ENCODE assay signal across 10 cellular contexts in genomic region chr14:24172871-24173281, GRCh38. TPM values are rescaled to one million over a fixed set of nuclear protein-coding genes. Genes with fewer than 3 reads are reported as not detected.
DNase-seq lines count a peak whose midpoint lies in the region; ATAC-seq, FAIRE-seq and TF ChIP-seq lines count a peak whose summit lies in the region.
"Had no signal": no experiment of that assay in that cellular context is flagged by ENCODE, and none has a peak within 500 bp of the region (broad histone marks: within the 10 kb centered on the region; RNA-seq: fewer than 3 reads in every experiment).

No MANE protein-coding gene starts in this region.

- H3K4me3 Mint-ChIP-seq in CD4-positive, alpha-beta memory T cell: peak overlapping the region in 3 of 8 donors; percentile 10 to 36 (median 26)
- H3K4me3 Mint-ChIP-seq in central memory CD8-positive, alpha-beta T cell: peak overlapping the region; percentile 90
- peak overlapping the region; percentile 44 for H3K4me3 Mint-ChIP-seq in natural killer cell treated with Interleukin-12 subunit alpha and Interleukin-12 subunit beta and Interleukin-15 and Interleukin-18, amount 100 ng/mL, for 72 hours

- peak; percentile 20 for FAIRE-seq in GM12891 (lab: Jason Lieb, UNC)

- peak overlapping the region; percentile 29 to 77 (median 54) for H3K27ac Mint-ChIP-seq in CD4-positive, alpha-beta memory T cell
- peak overlapping the region; percentile 90 for H3K27ac Mint-ChIP-seq in central memory CD8-positive, alpha-beta T cell (ENCODE audit: low read depth)
- H3K27ac Mint-ChIP-seq in natural killer cell treated with Interleukin-12 subunit alpha and Interleukin-12 subunit beta and Interleukin-15 and Interleukin-18, amount 100 ng/mL, for 72 hours: peak overlapping the region in 1 of 2 donors; percentile 56

- H3K36me3 ChIP-seq in CD4-positive, alpha-beta memory T cell (ENCODE audit: insufficient read depth, low read length): peaks cover 11% of the 10 kb centered on the region
- H3K36me3 ChIP-seq in effector memory CD4-positive, alpha-beta T cell (ENCODE audit: control insufficient read depth, insufficient read depth, low read length): peaks cover 19% of the 10 kb centered on the region

- peaks cover 18 to 50% (median 30%) of the 10 kb centered on the region in 4 donors for H3K4me1 Mint-ChIP-seq in CD4-positive, alpha-beta memory T cell
- H3K4me1 Mint-ChIP-seq in central memory CD8-positive, alpha-beta T cell: peaks cover 27% of the 10 kb centered on the region
- peaks cover 13 to 16% of the 10 kb centered on the region in 2 donors for H3K4me1 Mint-ChIP-seq in natural killer cell treated with Interleukin-12 subunit alpha and Interleukin-12 subunit beta and Interleukin-15 and Interleukin-18, amount 100 ng/mL, for 72 hours (ENCODE audit: low read depth in 2 of 2)

- H3K27me3 Mint-ChIP-seq in CD4-positive, alpha-beta memory T cell: no peaks in the 10 kb centered on the region
- no peaks in the 10 kb centered on the region for H3K27me3 Mint-ChIP-seq in central memory CD8-positive, alpha-beta T cell
- H3K27me3 Mint-ChIP-seq in natural killer cell treated with Interleukin-12 subunit alpha and Interleukin-12 subunit beta and Interleukin-15 and Interleukin-18, amount 100 ng/mL, for 72 hours: no peaks in the 10 kb centered on the region

- no peak overlapping the region for H3K4me3 ChIP-seq in CD4-positive, alpha-beta memory T cell (ENCODE audit: low read length in 2 of 2)
- H3K4me3 ChIP-seq in effector memory CD4-positive, alpha-beta T cell (ENCODE audit: insufficient read depth, low read depth, low read length, poor library complexity, severe bottlenecking): no peak overlapping the region

- peaks cover 7 to 54% of the 10 kb centered on the region in 2 donors for H3K36me3 Mint-ChIP-seq in CD4-positive, alpha-beta memory T cell
- peaks cover 35% of the 10 kb centered on the region for H3K36me3 Mint-ChIP-seq in central memory CD8-positive, alpha-beta T cell (ENCODE audit: insufficient read depth)
- H3K36me3 Mint-ChIP-seq in natural killer cell treated with Interleukin-12 subunit alpha and Interleukin-12 subunit beta and Interleukin-15 and Interleukin-18, amount 100 ng/mL, for 72 hours: peaks cover 8% of the 10 kb centered on the region

- peaks cover 18% of the 10 kb centered on the region for H3K4me1 ChIP-seq in CD4-positive, alpha-beta memory T cell (ENCODE audit: insufficient read depth, low read length)
- peaks cover 8% of the 10 kb centered on the region for H3K4me1 ChIP-seq in effector memory CD4-positive, alpha-beta T cell (ENCODE audit: control insufficient read depth, insufficient read depth, low read length, poor library complexity, severe bottlenecking)

- H3K9me3 Mint-ChIP-seq in CD4-positive, alpha-beta memory T cell: no peaks in the 10 kb centered on the region
- no peaks in the 10 kb centered on the region for H3K9me3 Mint-ChIP-seq in central memory CD8-positive, alpha-beta T cell
- H3K9me3 Mint-ChIP-seq in natural killer cell treated with Interleukin-12 subunit alpha and Interleukin-12 subunit beta and Interleukin-15 and Interleukin-18, amount 100 ng/mL, for 72 hours: no peaks in the 10 kb centered on the region
- H3K9me3 Mint-ChIP-seq: activated T-helper 1 cell treated with anti-CD3 and anti-CD28 coated beads, Interleukin-12 subunit alpha, Interleukin-12 subunit beta, Interleukin-2, Interleukin-4 antibody, amounts not matched to agents 30 ng/mL and 10 ng/mL and 1 ng/mL, durations not matched to agents 14 hours and 24 hours and 36 hours had no signal

- H3K27ac ChIP-seq in CD4-positive, alpha-beta memory T cell (ENCODE audit: low read depth, low read length): no peak overlapping the region
- H3K27ac ChIP-seq in effector memory CD4-positive, alpha-beta T cell (ENCODE audit: insufficient read depth, low read length, poor library complexity, severe bottlenecking): no peak overlapping the region
- H3K27ac ChIP-seq: right atrium auricular region had no signal

- TF ChIP-seq POLR2A in GM12891 (IDR thresholded peaks at IDR 0.05; ENCODE audit: low read depth, low read length): 0 out of 2 replicates have a peak, but pooled peaks have one; percentile 28

- H3K9me3 ChIP-seq in CD4-positive, alpha-beta memory T cell (ENCODE audit: control insufficient read depth in 1 of 2, low read length in 2 of 2): no peaks in the 10 kb centered on the region
- H3K9me3 ChIP-seq in effector memory CD4-positive, alpha-beta T cell (ENCODE audit: control insufficient read depth, low read length): no peaks in the 10 kb centered on the region
- H3K9me3 ChIP-seq: right atrium auricular region had no signal

- CTCF ChIA-PET in CD4-positive, alpha-beta memory T cell (lab: Charles Lee; ENCODE audit: partially characterized antibody): interaction anchor here (5.3 kb wide), 1 partner anchor 12 kb away, joined by 31 read pairs; the partner anchor contains the start of gene IRF9

- no peak for ATAC-seq in central memory CD8-positive, alpha-beta T cell (replicated peaks; ENCODE audit: extremely low read depth, poor library complexity, severe bottlenecking)
- ATAC-seq in natural killer cell treated with Interleukin-12 subunit alpha and Interleukin-12 subunit beta and Interleukin-15 and Interleukin-18, amount 100 ng/mL, for 72 hours: no peak
- ATAC-seq in HG02642 (IDR thresholded peaks at IDR 0.05; ENCODE audit: poor library complexity, unreplicated experiment): no peak

- no peaks in the 10 kb centered on the region for H3K27me3 ChIP-seq in CD4-positive, alpha-beta memory T cell (ENCODE audit: insufficient read depth, low read length)
- H3K27me3 ChIP-seq in effector memory CD4-positive, alpha-beta T cell (replicated peaks; ENCODE audit: control insufficient read depth, insufficient read depth, low read length, poor library complexity, severe bottlenecking): no peaks in the 10 kb centered on the region
- H3K27me3 ChIP-seq: right atrium auricular region had no signal

- POLR2A ChIA-PET in CD4-positive, alpha-beta memory T cell (lab: Charles Lee; ENCODE audit: partially characterized antibody): interaction anchor here (0.8 to 2.3 kb wide), 3 partner anchors 11 to 41 kb away, joined by 3 to 14 read pairs (median 5); partner anchors contain the start of genes CHMP4A and TM9SF1

- DNase-seq in CD4-positive, alpha-beta memory T cell: no peak
- no peak for DNase-seq in GM12891 (ENCODE audit: insufficient read length, low spot score)
- no peak for DNase-seq in central memory CD8-positive, alpha-beta T cell (ENCODE audit: low spot score in 2 of 2)
- DNase-seq in natural killer cell treated with Interleukin-12 subunit alpha and Interleukin-12 subunit beta and Interleukin-15 and Interleukin-18, amount 100 ng/mL, for 72 hours (ENCODE audit: low spot score): no peak
- DNase-seq in effector memory CD4-positive, alpha-beta T cell: no peak
- no peak for DNase-seq in SW480 (ENCODE audit: low spot score)
- DNase-seq in GM19238 (ENCODE audit: insufficient read length, low spot score): no peak

- intact Hi-C loops in CD4-positive, alpha-beta memory T cell (cut with micrococcal nuclease): no loop called here

TF ChIP-seq in GM12891, 5 proteins besides CTCF, POLR2A, EP300 and RAD21:
- TF ChIP-seq SPI1 (IDR thresholded peaks at IDR 0.05; ENCODE audit: low read depth, low read length) (no peak), TAF1 (IDR thresholded peaks at IDR 0.05; ENCODE audit: low read depth, low read length) (no peak), POU2F2 (IDR thresholded peaks at IDR 0.05; ENCODE audit: low read depth, low read length) (no peak; the same call in 1 of the 2 replicates), POLR2AphosphoS5 (IDR thresholded peaks at IDR 0.05; ENCODE audit: low read depth, low read length) (no peak; the same call in 1 of the 2 replicates), PAX5 (IDR thresholded peaks at IDR 0.05; ENCODE audit: insufficient read depth, low read length, severe bottlenecking) (no peak)

RNA-seq across cellular contexts. Expression of gene REC8, which starts 1.0 kb away (rescaled TPM):
- total RNA-seq in CD4-positive, alpha-beta memory T cell: 10 to 100 TPM; 27.7 to 30.5 TPM
- 1 to 10 TPM; 2.8 to 9.8 TPM for polyA plus RNA-seq in CD4-positive, alpha-beta memory T cell
- 55.7 TPM for polyA plus RNA-seq in GM12891 (2012; ENCODE audit: low read depth, missing spikeins)
- total RNA-seq in natural killer cell treated with Interleukin-12 subunit alpha and Interleukin-12 subunit beta and Interleukin-15 and Interleukin-18, amount 100 ng/mL, for 72 hours: 10 to 100 TPM; 52.1 to 85.9 TPM

RNA-seq across cellular contexts. Expression of gene IRF9, which starts 11.8 kb away (rescaled TPM):
- total RNA-seq in CD4-positive, alpha-beta memory T cell: 100 to 1,000 TPM; 154 to 157 TPM
- 100 to 1,000 TPM in 1 of 2 donors, 10 to 100 TPM in 1; 59.3 to 121 TPM for polyA plus RNA-seq in CD4-positive, alpha-beta memory T cell
- 115 TPM for polyA plus RNA-seq in GM12891 (2012; ENCODE audit: low read depth, missing spikeins)
- 100 to 1,000 TPM; 135 to 227 TPM for total RNA-seq in natural killer cell treated with Interleukin-12 subunit alpha and Interleukin-12 subunit beta and Interleukin-15 and Interleukin-18, amount 100 ng/mL, for 72 hours

RNA-seq across cellular contexts. Expression of gene IPO4, which starts 15.7 kb away (rescaled TPM):
- total RNA-seq in CD4-positive, alpha-beta memory T cell: 10 to 100 TPM; 22.4 to 30.2 TPM
- 10 to 100 TPM; 19.8 to 20.2 TPM for polyA plus RNA-seq in CD4-positive, alpha-beta memory T cell
- polyA plus RNA-seq in GM12891 (2012; ENCODE audit: low read depth, missing spikeins): 37.2 TPM
- 100 to 1,000 TPM in 1 of 2 donors, 10 to 100 TPM in 1; 52.8 to 145 TPM for total RNA-seq in natural killer cell treated with Interleukin-12 subunit alpha and Interleukin-12 subunit beta and Interleukin-15 and Interleukin-18, amount 100 ng/mL, for 72 hours

RNA-seq across cellular contexts. Expression of gene TM9SF1, which starts 22.4 kb away (rescaled TPM):
- total RNA-seq in CD4-positive, alpha-beta memory T cell: 10 to 100 TPM; 24.1 to 26.3 TPM
- 10 to 100 TPM; 38.4 to 40.6 TPM for polyA plus RNA-seq in CD4-positive, alpha-beta memory T cell
- polyA plus RNA-seq in GM12891 (2012; ENCODE audit: low read depth, missing spikeins): 14.7 TPM
- 10 to 100 TPM; 27.6 to 30.2 TPM for total RNA-seq in natural killer cell treated with Interleukin-12 subunit alpha and Interleukin-12 subunit beta and Interleukin-15 and Interleukin-18, amount 100 ng/mL, for 72 hours

RNA-seq across cellular contexts. Expression of gene RNF31, which starts 25.6 kb away (rescaled TPM):
- total RNA-seq in CD4-positive, alpha-beta memory T cell: 100 to 1,000 TPM; 108 to 113 TPM
- polyA plus RNA-seq in CD4-positive, alpha-beta memory T cell: 10 to 100 TPM; 44.3 to 75.7 TPM
- polyA plus RNA-seq in GM12891 (2012; ENCODE audit: low read depth, missing spikeins): 58.3 TPM
- total RNA-seq in natural killer cell treated with Interleukin-12 subunit alpha and Interleukin-12 subunit beta and Interleukin-15 and Interleukin-18, amount 100 ng/mL, for 72 hours: 100 to 1,000 TPM; 115 to 170 TPM
